In the genomic region with DNA sequence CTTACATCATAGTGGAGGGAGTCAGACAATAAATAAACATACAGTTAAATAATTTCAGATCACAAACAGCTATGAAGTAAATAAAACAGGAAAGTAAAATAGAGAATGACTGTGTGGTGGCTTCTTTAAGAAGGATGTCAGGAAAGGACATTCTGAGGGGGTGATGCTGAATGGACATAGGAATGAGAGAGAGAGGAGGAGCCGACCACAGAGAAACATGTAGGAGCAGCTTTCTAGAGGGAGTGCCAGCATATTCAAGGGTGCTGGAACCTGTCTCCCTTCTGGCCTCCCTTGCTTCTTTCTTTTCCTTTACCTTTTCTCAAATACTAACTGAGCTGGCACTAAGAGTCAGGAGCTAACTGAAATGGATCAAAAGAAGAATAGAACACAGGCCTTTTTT, we compare ENCODE assay signal across 1 cellular context.
TF ChIP-seq lines count a peak whose summit lies in the region.

No MANE protein-coding gene starts in this region.

TF ChIP-seq in SK-N-SH, 30 proteins besides CTCF, POLR2A, EP300 and RAD21 (continued from another document):
- TF ChIP-seq, protein P1, sequence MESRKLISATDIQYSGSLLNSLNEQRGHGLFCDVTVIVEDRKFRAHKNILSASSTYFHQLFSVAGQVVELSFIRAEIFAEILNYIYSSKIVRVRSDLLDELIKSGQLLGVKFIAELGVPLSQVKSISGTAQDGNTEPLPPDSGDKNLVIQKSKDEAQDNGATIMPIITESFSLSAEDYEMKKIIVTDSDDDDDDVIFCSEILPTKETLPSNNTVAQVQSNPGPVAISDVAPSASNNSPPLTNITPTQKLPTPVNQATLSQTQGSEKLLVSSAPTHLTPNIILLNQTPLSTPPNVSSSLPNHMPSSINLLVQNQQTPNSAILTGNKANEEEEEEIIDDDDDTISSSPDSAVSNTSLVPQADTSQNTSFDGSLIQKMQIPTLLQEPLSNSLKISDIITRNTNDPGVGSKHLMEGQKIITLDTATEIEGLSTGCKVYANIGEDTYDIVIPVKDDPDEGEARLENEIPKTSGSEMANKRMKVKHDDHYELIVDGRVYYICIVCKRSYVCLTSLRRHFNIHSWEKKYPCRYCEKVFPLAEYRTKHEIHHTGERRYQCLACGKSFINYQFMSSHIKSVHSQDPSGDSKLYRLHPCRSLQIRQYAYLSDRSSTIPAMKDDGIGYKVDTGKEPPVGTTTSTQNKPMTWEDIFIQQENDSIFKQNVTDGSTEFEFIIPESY (IDR thresholded peaks at IDR 0.05; ENCODE audit: borderline replicate concordance, low read depth) = no peak
- TF ChIP-seq ELF1 (IDR thresholded peaks at IDR 0.05) = no peak
- TF ChIP-seq, protein P2, sequence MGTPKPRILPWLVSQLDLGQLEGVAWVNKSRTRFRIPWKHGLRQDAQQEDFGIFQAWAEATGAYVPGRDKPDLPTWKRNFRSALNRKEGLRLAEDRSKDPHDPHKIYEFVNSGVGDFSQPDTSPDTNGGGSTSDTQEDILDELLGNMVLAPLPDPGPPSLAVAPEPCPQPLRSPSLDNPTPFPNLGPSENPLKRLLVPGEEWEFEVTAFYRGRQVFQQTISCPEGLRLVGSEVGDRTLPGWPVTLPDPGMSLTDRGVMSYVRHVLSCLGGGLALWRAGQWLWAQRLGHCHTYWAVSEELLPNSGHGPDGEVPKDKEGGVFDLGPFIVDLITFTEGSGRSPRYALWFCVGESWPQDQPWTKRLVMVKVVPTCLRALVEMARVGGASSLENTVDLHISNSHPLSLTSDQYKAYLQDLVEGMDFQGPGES (IDR thresholded peaks at IDR 0.05; ENCODE audit: low read depth, low read length) = no peak
- no peak for TF ChIP-seq SIN3A (IDR thresholded peaks at IDR 0.05; ENCODE audit: borderline replicate concordance, low read depth, low read length)
- TF ChIP-seq, protein P3, sequence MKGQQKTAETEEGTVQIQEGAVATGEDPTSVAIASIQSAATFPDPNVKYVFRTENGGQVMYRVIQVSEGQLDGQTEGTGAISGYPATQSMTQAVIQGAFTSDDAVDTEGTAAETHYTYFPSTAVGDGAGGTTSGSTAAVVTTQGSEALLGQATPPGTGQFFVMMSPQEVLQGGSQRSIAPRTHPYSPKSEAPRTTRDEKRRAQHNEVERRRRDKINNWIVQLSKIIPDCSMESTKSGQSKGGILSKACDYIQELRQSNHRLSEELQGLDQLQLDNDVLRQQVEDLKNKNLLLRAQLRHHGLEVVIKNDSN (IDR thresholded peaks at IDR 0.05; ENCODE audit: borderline replicate concordance, low read depth) = no peak
- TF ChIP-seq NRF1 (IDR thresholded peaks at IDR 0.05; ENCODE audit: low read depth, low read length) = no peak
